Comparison of ENCODE assay signal across 20 cellular contexts in genomic region chr21:42732033-42732410, GRCh38.
DNase-seq lines count a peak whose midpoint lies in the region; ATAC-seq and TF ChIP-seq lines count a peak whose summit lies in the region.
"Had no signal": no experiment of that assay in that cellular context is flagged by ENCODE, and none has a peak within 500 bp of the region (broad histone marks: within the 10 kb centered on the region; RNA-seq: fewer than 3 reads in every experiment).

No MANE protein-coding gene starts in this region.

- H3K36me3 Mint-ChIP-seq in Calu3 (ENCODE audit: insufficient read depth, unreplicated experiment) (peaks cover 20% of the 10 kb centered on the region), endothelial cell (ENCODE audit: low read depth, unreplicated experiment) (peaks cover 37% of the 10 kb centered on the region)
- H3K36me3 Mint-ChIP-seq in activated T-helper 17 cell treated with anti-CD3 and anti-CD28 coated beads, Interleukin-2, amount 50 U/mL, for 72 hours (ENCODE audit: low read depth) = no peaks in the 10 kb centered on the region

- H3K27ac ChIP-seq in VCaP = peak overlapping the region; percentile 98
- H3K27ac ChIP-seq in left lung = no peak overlapping the region
- peak overlapping the region in 3 of 4 donors; percentile 73 to 79 (median 77) for H3K27ac ChIP-seq in sigmoid colon
- H3K27ac ChIP-seq: brain microvascular endothelial cell, neutrophil, uterus had no signal

- intact Hi-C loops in Calu3 (cut with micrococcal nuclease; ENCODE audit: unreplicated experiment) (no loop called here), left lung (cut with DNase I) (no loop called here), sigmoid colon (cut with DNase I) (loop anchor here (5.0 kb wide), 1 partner anchor 65 kb away; no protein-coding TSS in a partner anchor)

- CTCF ChIA-PET in Calu3 (lab: Charles Lee) = no interaction called here

- no peak for TF ChIP-seq POLR2A in sigmoid colon (IDR thresholded peaks at IDR 0.05)

- H3K4me3 ChIP-seq in left lung = no peak overlapping the region
- no peak overlapping the region for H3K4me3 ChIP-seq in sigmoid colon
- H3K4me3 ChIP-seq: lung, skin epidermis, uterus had no signal

- 83 to 95% methylated on average over 12 of the region's 12 CpGs for WGBS in sigmoid colon, 2 donors

- peak; percentile 10 for ATAC-seq in left lung
- ATAC-seq in activated T-helper 17 cell treated with anti-CD3 and anti-CD28 coated beads, Interleukin-2, amount 50 U/mL, for 72 hours (replicated peaks) = no peak

- peaks cover 56% of the 10 kb centered on the region for H3K4me1 Mint-ChIP-seq in Calu3 (ENCODE audit: low read depth, unreplicated experiment)
- peaks cover 7% of the 10 kb centered on the region for H3K4me1 Mint-ChIP-seq in activated T-helper 17 cell treated with anti-CD3 and anti-CD28 coated beads, Interleukin-2, amount 50 U/mL, for 72 hours
- no peaks in the 10 kb centered on the region for H3K4me1 Mint-ChIP-seq in endothelial cell (ENCODE audit: unreplicated experiment)
- H3K4me1 Mint-ChIP-seq: IgD-negative memory B cell had no signal

- H3K4me1 ChIP-seq in left lung (peaks cover 3 to 13% of the 10 kb centered on the region in 2 donors), sigmoid colon (peaks cover 0 to 30% (median 9%) of the 10 kb centered on the region in 4 donors)
- H3K4me1 ChIP-seq: uterus had no signal

- TF ChIP-seq CTCF in Calu3 (IDR thresholded peaks at IDR 0.05; ENCODE audit: unreplicated experiment) = no peak
- TF ChIP-seq CTCF in VCaP (conservative IDR thresholded peaks at IDR 0.05) = no peak
- TF ChIP-seq CTCF in left lung (IDR thresholded peaks at IDR 0.05) = no peak
- TF ChIP-seq CTCF in sigmoid colon (IDR thresholded peaks at IDR 0.05) = no peak
- TF ChIP-seq CTCF in endothelial cell (IDR thresholded peaks at IDR 0.05; ENCODE audit: unreplicated experiment) = no peak

- no peak for DNase-seq in Calu3
- no peak for DNase-seq in left lung
- peak; percentile 64 for DNase-seq in sigmoid colon
- no peak for DNase-seq in NCI-H1105 treated with DMSO at 0.1 percent for 48 hours (lab: John Stamatoyannopoulos, UW)
- DNase-seq in endothelial cell (ENCODE audit: low spot score) = no peak
- DNase-seq: activated CD4-positive, alpha-beta T cell treated with anti-CD3 and anti-CD28 coated beads, Interleukin-2, amount 50 U/mL, for 4 hours; brain microvascular endothelial cell; CD4-positive, CD25-positive, alpha-beta regulatory T cell; NCI-H1092 treated with DMSO at 0.1 percent for 48 hours; NCI-H2029; NCI-H2227 treated with DMSO at 0.1 percent for 48 hours; NCI-H748 treated with DMSO at 0.1 percent for 48 hours; stimulated activated CD4-positive, alpha-beta T cell treated with anti-CD3 and anti-CD28 coated beads, Interleukin-1b, Interleukin-23, amount 100 ng/mL, for 48 hours; uterus had no signal

- H3K36me3 ChIP-seq in left lung = no peaks in the 10 kb centered on the region
- H3K36me3 ChIP-seq in sigmoid colon = peaks cover 8 to 47% (median 28%) of the 10 kb centered on the region in 4 donors
- H3K36me3 ChIP-seq: brain microvascular endothelial cell, neutrophil, uterus had no signal

- H3K4me3 Mint-ChIP-seq in Calu3 (ENCODE audit: low read depth, unreplicated experiment) (no peak overlapping the region), endothelial cell (ENCODE audit: unreplicated experiment) (no peak overlapping the region)
- no peak overlapping the region for H3K4me3 Mint-ChIP-seq in activated T-helper 17 cell treated with anti-CD3 and anti-CD28 coated beads, Interleukin-2, amount 50 U/mL, for 72 hours
- H3K4me3 Mint-ChIP-seq: IgD-negative memory B cell had no signal

- no peak for TF ChIP-seq EP300 in sigmoid colon (IDR thresholded peaks at IDR 0.05)

- H3K27me3 ChIP-seq in left lung (no peaks in the 10 kb centered on the region), sigmoid colon (no peaks in the 10 kb centered on the region)
- H3K27me3 ChIP-seq: neutrophil, uterus had no signal

- no TSS peak for BruUV-seq in Calu3 (replicated peaks; lab: Mats Ljungman, UMichigan)

- H3K9me3 Mint-ChIP-seq in Calu3 (ENCODE audit: low read depth, unreplicated experiment) = no peaks in the 10 kb centered on the region
- peaks cover 9% of the 10 kb centered on the region for H3K9me3 Mint-ChIP-seq in activated T-helper 17 cell treated with anti-CD3 and anti-CD28 coated beads, Interleukin-2, amount 50 U/mL, for 72 hours
- no peaks in the 10 kb centered on the region for H3K9me3 Mint-ChIP-seq in endothelial cell (ENCODE audit: unreplicated experiment)

- H3K9me3 ChIP-seq in left lung (no peaks in the 10 kb centered on the region), sigmoid colon (no peaks in the 10 kb centered on the region)
- H3K9me3 ChIP-seq: neutrophil, uterus had no signal

- H3K27me3 Mint-ChIP-seq in Calu3 (ENCODE audit: unreplicated experiment) (no peaks in the 10 kb centered on the region), endothelial cell (ENCODE audit: unreplicated experiment) (peaks cover 10% of the 10 kb centered on the region)
- no peaks in the 10 kb centered on the region for H3K27me3 Mint-ChIP-seq in activated T-helper 17 cell treated with anti-CD3 and anti-CD28 coated beads, Interleukin-2, amount 50 U/mL, for 72 hours
- H3K27me3 Mint-ChIP-seq: CD4-positive, CD25-positive, alpha-beta regulatory T cell had no signal

- H3K27ac Mint-ChIP-seq in Calu3 (ENCODE audit: unreplicated experiment) = peak overlapping the region; percentile 91
- no peak overlapping the region for H3K27ac Mint-ChIP-seq in activated T-helper 17 cell treated with anti-CD3 and anti-CD28 coated beads, Interleukin-2, amount 50 U/mL, for 72 hours
- H3K27ac Mint-ChIP-seq in endothelial cell (ENCODE audit: unreplicated experiment) = no peak overlapping the region
- H3K27ac Mint-ChIP-seq: CD4-positive, CD25-positive, alpha-beta regulatory T cell had no signal

Comparison
In these comparisons a context has a peak if more than half of its experiments do, and no peak if none do; other contexts are left out.
1. H3K27ac ChIP-seq: peak in VCaP (single experiment) and sigmoid colon (3 of 4); none in left lung (0 of 2).